In the genomic region with DNA sequence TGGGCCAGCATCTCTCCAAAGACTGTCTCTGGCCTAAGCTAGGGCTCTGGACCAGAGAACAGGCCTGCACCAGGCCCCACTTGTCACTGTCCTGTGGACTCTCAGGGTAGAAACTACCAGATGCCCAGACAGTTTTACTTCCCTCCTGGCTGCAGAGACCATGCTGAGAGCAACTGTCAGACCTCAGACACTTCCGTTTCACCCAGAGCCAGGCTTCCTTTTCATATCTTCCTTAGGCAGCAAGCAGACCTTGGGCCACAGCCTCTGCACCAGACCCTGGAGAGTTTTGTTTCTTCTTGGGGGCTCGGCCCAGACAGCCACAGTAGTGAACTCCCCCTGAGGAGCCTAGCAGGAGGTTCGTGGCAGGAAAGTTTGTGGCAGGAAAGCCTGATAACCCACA, we compare ENCODE assay signal across 8 cellular contexts. TPM values are rescaled to one million over a fixed set of nuclear protein-coding genes. Genes with fewer than 3 reads are reported as not detected.
DNase-seq lines count a peak whose midpoint lies in the region; ATAC-seq, FAIRE-seq and TF ChIP-seq lines count a peak whose summit lies in the region.

No MANE protein-coding gene starts in this region.

- H3K4me1 ChIP-seq in BE2C: no peaks in the 10 kb centered on the region

- peaks cover 61 to 91% (median 73%) of the 10 kb centered on the region in 3 donors for H3K4me1 Mint-ChIP-seq in IgD-negative memory B cell

- H3K4me3 Mint-ChIP-seq in IgD-negative memory B cell: peak overlapping the region; percentile 64 to 95 (median 72)

- peak overlapping the region in 15 of 21 experiments; percentile 2 to 92 (median 68) for H3K27ac ChIP-seq in skin epidermis

- H3K27me3 ChIP-seq in BE2C: no peaks in the 10 kb centered on the region

- ATAC-seq in GM21381 (IDR thresholded peaks at IDR 0.05; ENCODE audit: unreplicated experiment): peak; percentile 49

- DNase-seq in GM12891 (ENCODE audit: insufficient read length, low spot score): no peak
- DNase-seq in activated effector memory CD4-positive, alpha-beta T cell treated with anti-CD3 and anti-CD28 coated beads, Interleukin-2, amount 50 U/mL, for 16 hours: peak; percentile 59
- DNase-seq in NCI-H1694 (lab: John Stamatoyannopoulos, UW): no peak
- no peak for DNase-seq in BE2C
- no peak for DNase-seq in NCI-H1092 (lab: John Stamatoyannopoulos, UW)

- no peaks in the 10 kb centered on the region for H3K27me3 Mint-ChIP-seq in IgD-negative memory B cell

- peak overlapping the region; percentile 94 to 98 (median 97) for H3K27ac Mint-ChIP-seq in IgD-negative memory B cell

- peak; percentile 91 for FAIRE-seq in GM12891 (lab: Jason Lieb, UNC)

- H3K9me3 ChIP-seq in BE2C: no peaks in the 10 kb centered on the region

- no peak overlapping the region for H3K4me3 ChIP-seq in skin epidermis
- no peak overlapping the region for H3K4me3 ChIP-seq in BE2C (ENCODE audit: low read depth, low read length)

- no peaks in the 10 kb centered on the region for H3K36me3 Mint-ChIP-seq in IgD-negative memory B cell

- no peak for TF ChIP-seq POLR2A in GM12891 (IDR thresholded peaks at IDR 0.05; ENCODE audit: low read depth, low read length)

- H3K9me3 Mint-ChIP-seq in IgD-negative memory B cell: no peaks in the 10 kb centered on the region

- H3K36me3 ChIP-seq in BE2C: no peaks in the 10 kb centered on the region

- TF ChIP-seq CTCF in BE2C (IDR thresholded peaks at IDR 0.05; ENCODE audit: low read depth, low read length): no peak

TF ChIP-seq in GM12891, 5 proteins besides CTCF, POLR2A, EP300 and RAD21:
- TF ChIP-seq POLR2AphosphoS5 (IDR thresholded peaks at IDR 0.05; ENCODE audit: low read depth, low read length): peak; percentile 59
- TF ChIP-seq TAF1 (IDR thresholded peaks at IDR 0.05; ENCODE audit: low read depth, low read length): peak; percentile 31; the same call in 1 of the 2 replicates
- TF ChIP-seq PAX5 (IDR thresholded peaks at IDR 0.05; ENCODE audit: insufficient read depth, low read length, severe bottlenecking): no peak
- peak; percentile 88 for TF ChIP-seq SPI1 (IDR thresholded peaks at IDR 0.05; ENCODE audit: low read depth, low read length)
- TF ChIP-seq POU2F2 (IDR thresholded peaks at IDR 0.05; ENCODE audit: low read depth, low read length): no peak

RNA-seq across cellular contexts. Expression of a gene that starts 12.1 kb away (rescaled TPM):
- polyA plus RNA-seq in GM12891 (2012; ENCODE audit: low read depth, missing spikeins): 30.8 TPM
- 72.1 TPM for polyA plus RNA-seq in IgD-negative memory B cell
- 11.7 TPM for polyA plus RNA-seq in BE2C (2012; ENCODE audit: insufficient read depth, insufficient read length, low read depth)
